In the genomic region with DNA sequence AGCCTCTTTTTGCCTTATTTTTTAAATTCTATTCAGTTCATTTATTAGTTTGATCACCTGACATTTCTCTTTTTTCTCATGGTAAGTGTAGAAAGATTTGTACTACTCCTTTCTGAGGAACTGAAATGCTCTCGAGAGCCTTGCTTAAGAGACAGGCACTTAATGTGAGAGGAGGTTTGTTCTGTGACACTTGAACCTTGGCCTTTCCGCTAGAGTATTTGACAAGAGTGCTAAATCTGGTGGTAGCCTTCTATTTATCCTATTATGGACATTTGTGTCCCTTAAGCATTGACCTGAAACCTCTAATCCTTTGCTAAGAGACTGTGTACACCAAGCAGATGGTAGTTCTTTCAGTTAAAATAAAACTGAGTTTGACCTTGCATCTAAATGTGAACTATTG, we compare ENCODE assay signal across 25 cellular contexts.
"Had no signal": no experiment of that assay in that cellular context is flagged by ENCODE, and none has a peak within 500 bp of the region (broad histone marks: within the 10 kb centered on the region; RNA-seq: fewer than 3 reads in every experiment).

No MANE protein-coding gene starts in this region.

- FAIRE-seq: colon, endothelial cell of umbilical vein, frontal cortex, pancreas, TTC549 had no signal

- H3K36me3 Mint-ChIP-seq: memory B cell had no signal

- H3K9me3 Mint-ChIP-seq: nephron progenitor cell had no signal

- H3K4me1 Mint-ChIP-seq: central memory CD8-positive, alpha-beta T cell; memory B cell had no signal

- DNase-seq: activated CD4-positive, alpha-beta T cell treated with anti-CD3 and anti-CD28 coated beads for 1 hour; activated CD4-positive, alpha-beta T cell treated with anti-CD3 and anti-CD28 coated beads, Interleukin-2, amount 50 U/mL, for 1 hour; activated CD8-positive, alpha-beta T cell treated with anti-CD3 and anti-CD28 coated beads, Interleukin-2, amount 10 ng/mL, durations not matched to agents 7 days and 5 days; activated gamma-delta T cell; adrenal gland; brain microvascular endothelial cell; effector memory CD4-positive, alpha-beta T cell; hippocampal formation; nephron progenitor cell; pancreas; psoas muscle; right cardiac atrium; stimulated activated CD4-positive, alpha-beta T cell treated with anti-CD3 and anti-CD28 coated beads, Interleukin-12 subunit alpha, Interleukin-12 subunit beta, amount 100 ng/mL, for 4 hours; stimulated activated CD4-positive, alpha-beta T cell treated with anti-CD3 and anti-CD28 coated beads, Interleukin-4, amount 100 ng/mL, for 4 hours; substantia nigra; tibial artery had no signal

- H3K27ac Mint-ChIP-seq: activated CD8-positive, alpha-beta T cell treated with anti-CD3 and anti-CD28 coated beads, Interleukin-2, amount 10 ng/mL, durations not matched to agents 7 days and 5 days; activated naive CD4-positive, alpha-beta T cell treated with anti-CD3 and anti-CD28 coated beads, Interleukin-2, amount 50 U/mL, for 72 hours; activated T-helper 1 cell treated with anti-CD3 and anti-CD28 coated beads, Interleukin-12 subunit alpha, Interleukin-12 subunit beta, Interleukin-2, Interleukin-4 antibody, amounts not matched to agents 30 ng/mL and 10 ng/mL and 1 ng/mL, durations not matched to agents 14 hours and 24 hours and 36 hours; memory B cell; nephron progenitor cell; stimulated activated naive CD8-positive, alpha-beta T cell treated with anti-CD3 and anti-CD28 coated beads, Interleukin-15, Interleukin-2, amounts not matched to agents 100 ng/mL and 50 ng/mL, for 24 hours had no signal

- H3K4me3 Mint-ChIP-seq: activated CD8-positive, alpha-beta T cell treated with anti-CD3 and anti-CD28 coated beads, Interleukin-2, amount 10 ng/mL, durations not matched to agents 7 days and 5 days; activated T-helper 1 cell treated with anti-CD3 and anti-CD28 coated beads, Interleukin-12 subunit alpha, Interleukin-12 subunit beta, Interleukin-2, Interleukin-4 antibody, amounts not matched to agents 30 ng/mL and 10 ng/mL and 1 ng/mL, durations not matched to agents 14 hours and 24 hours and 36 hours; central memory CD8-positive, alpha-beta T cell; memory B cell; nephron progenitor cell; stimulated activated naive CD8-positive, alpha-beta T cell treated with anti-CD3 and anti-CD28 coated beads, Interleukin-15, Interleukin-2, amounts not matched to agents 100 ng/mL and 50 ng/mL, for 24 hours had no signal

- H3K27me3 Mint-ChIP-seq: central memory CD8-positive, alpha-beta T cell; memory B cell; stimulated activated naive CD8-positive, alpha-beta T cell treated with anti-CD3 and anti-CD28 coated beads, Interleukin-15, Interleukin-2, amounts not matched to agents 100 ng/mL and 50 ng/mL, for 24 hours had no signal
